Comparison of ENCODE assay signal across 1 cellular context in genomic region chr11:103659138-103659734, GRCh38.
TF ChIP-seq lines count a peak whose summit lies in the region.

No MANE protein-coding gene starts in this region.

TF ChIP-seq in GM23338, 12 proteins besides CTCF, POLR2A, EP300 and RAD21 (continued from another document):
- TF ChIP-seq ZNF114 (CRISPR knock-in tag; IDR thresholded peaks at IDR 0.05) (no peak), EZH2 (IDR thresholded peaks at IDR 0.05; ENCODE audit: low read depth, unreplicated experiment) (no peak)
